ENCODE assay signal across 6 cellular contexts in the genomic region with DNA sequence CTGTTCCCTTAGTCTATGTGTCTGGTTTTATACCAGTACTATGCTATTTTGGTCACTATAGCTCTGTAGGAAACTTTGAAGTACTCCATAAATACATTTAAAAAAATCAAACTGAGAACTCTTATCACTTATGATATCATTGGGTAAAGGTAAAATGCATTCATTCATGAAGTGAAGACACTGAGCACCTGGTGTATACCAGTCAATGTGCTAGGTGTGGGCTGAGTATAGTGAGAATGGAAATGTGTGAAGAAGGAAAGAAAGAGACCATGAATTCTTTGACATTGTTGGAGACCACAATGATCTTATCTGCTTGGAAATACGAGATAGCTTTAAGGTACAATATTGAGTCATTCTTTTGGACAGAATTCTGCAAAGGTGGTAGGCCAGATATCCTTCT.
"Had no signal": no experiment of that assay in that cellular context is flagged by ENCODE, and none has a peak within 500 bp of the region (broad histone marks: within the 10 kb centered on the region; RNA-seq: fewer than 3 reads in every experiment).

No MANE protein-coding gene starts in this region.

- H3K36me3 Mint-ChIP-seq: IgD-negative memory B cell had no signal

- DNase-seq: H9, HCEC 1CT had no signal

- H3K4me1 Mint-ChIP-seq: GM23338, H9, IgD-negative memory B cell had no signal

- H3K27ac ChIP-seq: HL-60 had no signal

- H3K9me3 Mint-ChIP-seq: H9, IgD-negative memory B cell had no signal

- H3K4me3 ChIP-seq: GM23338 had no signal

- H3K27me3 Mint-ChIP-seq: IgD-negative memory B cell had no signal

- ATAC-seq: GM23338, HepG2 had no signal

- H3K4me3 Mint-ChIP-seq: GM23338, H9, IgD-negative memory B cell had no signal

- H3K27ac Mint-ChIP-seq: GM23338, H9, IgD-negative memory B cell had no signal
